Comparison of ENCODE assay signal across 21 cellular contexts in the genomic region with DNA sequence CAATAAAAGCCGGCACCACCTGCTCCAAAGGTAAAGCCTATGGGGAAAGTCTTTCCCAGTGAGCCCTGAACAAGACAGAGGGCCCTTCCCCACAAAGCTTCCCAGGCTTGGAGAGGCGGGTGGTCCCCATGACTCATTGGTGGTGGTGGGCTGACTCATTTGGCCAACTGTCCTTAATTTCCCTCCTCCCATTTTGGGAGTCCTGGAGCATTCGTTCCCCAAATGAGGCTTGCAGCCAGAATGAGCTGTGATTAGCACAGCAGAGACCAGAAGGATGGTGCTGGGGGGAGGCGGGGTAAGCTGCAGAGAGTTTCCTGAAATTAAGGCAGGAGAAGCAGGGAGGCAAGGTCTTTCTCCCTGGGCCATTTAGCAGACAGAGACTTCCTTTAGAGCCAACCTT.
DNase-seq lines count a peak whose midpoint lies in the region; ATAC-seq, FAIRE-seq and TF ChIP-seq lines count a peak whose summit lies in the region.
"Had no signal": no experiment of that assay in that cellular context is flagged by ENCODE, and none has a peak within 500 bp of the region (broad histone marks: within the 10 kb centered on the region; RNA-seq: fewer than 3 reads in every experiment).

No MANE protein-coding gene starts in this region.

- TF ChIP-seq RAD21 in IMR-90 (IDR thresholded peaks at IDR 0.05; ENCODE audit: low read length), result no peak

- intact Hi-C loops in IMR-90 (cut with micrococcal nuclease) (no loop called here), tibial artery (cut with DNase I; ENCODE audit: low total_unique reads) (no loop called here)

- H3K4me2 ChIP-seq in IMR-90 (ENCODE audit: low read depth, low read length) (no peak overlapping the region), astrocyte (ENCODE audit: low read length) (peak overlapping the region; percentile 55), mesenchymal stem cell (ENCODE audit: low read length, poor library complexity, severe bottlenecking) (no peak overlapping the region)
- H3K4me2 ChIP-seq: A549, BLaER1 had no signal

- peak overlapping the region; percentile 92 for H4K91ac ChIP-seq in IMR-90 (ENCODE audit: insufficient read depth, low read depth, low read length)
- H4K91ac ChIP-seq in mesenchymal stem cell (ENCODE audit: low read length), result no peak overlapping the region

- peak overlapping the region; percentile 84; the same call in 2 of the 3 replicates for H2BK15ac ChIP-seq in IMR-90 (ENCODE audit: low read depth, low read length)
- no peak overlapping the region for H2BK15ac ChIP-seq in mesenchymal stem cell (ENCODE audit: low read depth, poor library complexity, severe bottlenecking)

- H4K8ac ChIP-seq in IMR-90 (ENCODE audit: low read depth in 2 of 2, low read length in 2 of 2) (peak overlapping the region; percentile 87 to 91), mesenchymal stem cell (ENCODE audit: low read length) (peak overlapping the region; percentile 3)

- TF ChIP-seq CTCF in IMR-90 (conservative IDR thresholded peaks at IDR 0.05; ENCODE audit: low read depth, low read length) (no peak), astrocyte (IDR thresholded peaks at IDR 0.05; ENCODE audit: insufficient read depth, low read depth, low read length) (no peak), tibial artery (IDR thresholded peaks at IDR 0.05) (no peak)

- dilution Hi-C loops in IMR-90 (cut with HindIII; ENCODE audit: low sequenced_read_pairs, unreplicated experiment), result no loop called here

- H3K27ac ChIP-seq in IMR-90 (ENCODE audit: insufficient read depth, low read length) (no peak overlapping the region; the same call in 1 of the 2 replicates), astrocyte (ENCODE audit: low read depth, low read length) (peak overlapping the region; percentile 81), mesenchymal stem cell (ENCODE audit: low read length, poor library complexity, severe bottlenecking) (peak overlapping the region; percentile 60), tibial artery (no peak overlapping the region)
- H3K27ac ChIP-seq: A549, BLaER1 had no signal

- H3K79me1 ChIP-seq in IMR-90 (ENCODE audit: low read depth in 1 of 2, low read length in 2 of 2), result peaks cover 0 to 10% of the 10 kb centered on the region in 2 experiments; a peak in 2 of 4 replicates
- no peaks in the 10 kb centered on the region for H3K79me1 ChIP-seq in mesenchymal stem cell (replicated peaks; ENCODE audit: low read length, poor library complexity, severe bottlenecking)

- no peaks in the 10 kb centered on the region for H3K27me3 Mint-ChIP-seq in astrocyte (ENCODE audit: low read depth, unreplicated experiment)

- no peak for TF ChIP-seq POLR2A in IMR-90 (IDR thresholded peaks at IDR 0.05; ENCODE audit: low read depth, low read length)

- no peaks in the 10 kb centered on the region for H3K79me2 ChIP-seq in astrocyte (ENCODE audit: insufficient read depth, low read length)

- H2BK5ac ChIP-seq in IMR-90 (ENCODE audit: low read depth, low read length, poor library complexity, severe bottlenecking), result peak overlapping the region; percentile 44
- H2BK5ac ChIP-seq in mesenchymal stem cell (ENCODE audit: low read depth, low read length, poor library complexity, severe bottlenecking), result no peak overlapping the region

- in situ Hi-C loops in IMR-90 (cut with MboI; ENCODE audit: low sequenced_read_pairs), result no loop called here

- no TSS peak for BruUV-seq in IMR-90 (replicated peaks; lab: Mats Ljungman, UMichigan)

- no peaks in the 10 kb centered on the region for H3K36me3 Mint-ChIP-seq in astrocyte (ENCODE audit: low read depth, unreplicated experiment)
- H3K36me3 Mint-ChIP-seq: CD4-positive, alpha-beta memory T cell had no signal

- H3K18ac ChIP-seq in IMR-90 (ENCODE audit: low read depth, low read length) (peak overlapping the region; percentile 77; the same call in 1 of the 2 replicates), mesenchymal stem cell (ENCODE audit: low read depth in 1 of 2, low read length in 2 of 2) (no peak overlapping the region)

- H3K56ac ChIP-seq in IMR-90 (ENCODE audit: extremely low read depth, insufficient read depth, low read length), result no peak overlapping the region

- POLR2A ChIA-PET in IMR-90 (lab: Charles Lee; ENCODE audit: unreplicated experiment), result no interaction called here

- peak overlapping the region; percentile 75; the same call in 1 of the 2 replicates for H4K5ac ChIP-seq in IMR-90 (ENCODE audit: low read depth, low read length)

- no peaks in the 10 kb centered on the region for H3K9me3 Mint-ChIP-seq in astrocyte (ENCODE audit: unreplicated experiment)
- H3K9me3 Mint-ChIP-seq: CD4-positive, alpha-beta memory T cell; H9 had no signal

- peak overlapping the region; percentile 75 for H2AK9ac ChIP-seq in IMR-90 (replicated peaks; ENCODE audit: low read depth, low read length, poor library complexity)

- H3K14ac ChIP-seq in IMR-90 (replicated peaks; ENCODE audit: low read depth, low read length) (peak overlapping the region; percentile 95), mesenchymal stem cell (ENCODE audit: low read length in 2 of 2) (no peak overlapping the region)

- no peak overlapping the region for H3K4me3 Mint-ChIP-seq in astrocyte (ENCODE audit: unreplicated experiment)
- H3K4me3 Mint-ChIP-seq: CD4-positive, alpha-beta memory T cell; H9 had no signal

- H3K4me1 ChIP-seq in IMR-90 (ENCODE audit: control insufficient read depth, insufficient read depth, low read length) (peaks cover 27% of the 10 kb centered on the region), astrocyte (ENCODE audit: insufficient read depth, low read length) (peaks cover 41% of the 10 kb centered on the region), mesenchymal stem cell (ENCODE audit: control insufficient read depth, insufficient read depth, low read depth, low read length) (peaks cover 29% of the 10 kb centered on the region), tibial artery (peaks cover 0 to 13% (median 3%) of the 10 kb centered on the region in 4 donors)
- H3K4me1 ChIP-seq: A549, BLaER1 had no signal

- no peak overlapping the region for H2AFZ ChIP-seq in IMR-90 (replicated peaks; ENCODE audit: low read length, poor library complexity)
- peak overlapping the region; percentile 20 for H2AFZ ChIP-seq in astrocyte (ENCODE audit: low read depth, low read length)
- H2AFZ ChIP-seq in mesenchymal stem cell (ENCODE audit: low read depth, low read length), result no peak overlapping the region

- no peaks in the 10 kb centered on the region for H4K20me1 ChIP-seq in IMR-90 (ENCODE audit: insufficient read depth, low read length)
- H4K20me1 ChIP-seq in astrocyte (ENCODE audit: insufficient read depth, low read length), result no peaks in the 10 kb centered on the region
- H4K20me1 ChIP-seq: BLaER1 had no signal

- CTCF ChIA-PET in IMR-90 (lab: Yijun Ruan, JAX), result no interaction called here

- peaks cover 38% of the 10 kb centered on the region for H3K9me1 ChIP-seq in IMR-90 (ENCODE audit: insufficient read depth, low read length)

- H3K9ac ChIP-seq in IMR-90 (ENCODE audit: low read depth, low read length) (no peak overlapping the region), astrocyte (ENCODE audit: low read length) (peak overlapping the region; percentile 65), mesenchymal stem cell (ENCODE audit: low read length) (no peak overlapping the region)
- H3K9ac ChIP-seq: BLaER1 had no signal

- peak overlapping the region; percentile 83 for H2AK5ac ChIP-seq in IMR-90 (ENCODE audit: low read depth, low read length)
- H2AK5ac ChIP-seq in mesenchymal stem cell (ENCODE audit: low read length, severe bottlenecking), result peak overlapping the region; percentile 77

- H3K9me3 ChIP-seq in IMR-90 (ENCODE audit: control insufficient read depth, insufficient read depth, low read length), result no peaks in the 10 kb centered on the region
- H3K9me3 ChIP-seq in astrocyte (ENCODE audit: insufficient read depth, low read depth, low read length), result no peaks in the 10 kb centered on the region
- H3K9me3 ChIP-seq in mesenchymal stem cell (ENCODE audit: control insufficient read depth, low read length), result no peaks in the 10 kb centered on the region
- no peaks in the 10 kb centered on the region for H3K9me3 ChIP-seq in tibial artery
- H3K9me3 ChIP-seq: A549, BLaER1 had no signal

- H3K4ac ChIP-seq in IMR-90 (ENCODE audit: low read depth, low read length), result peak overlapping the region; percentile 97
- no peak overlapping the region for H3K4ac ChIP-seq in mesenchymal stem cell (ENCODE audit: low read depth in 1 of 2, low read length in 2 of 2)

- H2BK20ac ChIP-seq in IMR-90 (ENCODE audit: low read depth, low read length), result peak overlapping the region; percentile 97

- DNase-seq in EL (peak; percentile 37), IMR-90 (peak; percentile 67), astrocyte (ENCODE audit: low read depth) (peak; percentile 68), mesenchymal stem cell (no peak), NCI-H446 (lab: John Stamatoyannopoulos, UW) (no peak), tibial artery (no peak)
- DNase-seq: CD4-positive, alpha-beta memory T cell; DMS53; H9; KG1; NCI-H1436; NCI-H2029 treated with DMSO at 0.1 percent for 48 hours; NCI-H2171 treated with DMSO at 0.1 percent for 48 hours; NCI-H510A; NCI-H748 treated with DMSO at 0.1 percent for 48 hours; SHP77; T-helper 1 cell had no signal

- H3K23ac ChIP-seq in IMR-90 (ENCODE audit: low read depth, low read length) (peak overlapping the region; percentile 39; the same call in 1 of the 2 replicates), mesenchymal stem cell (ENCODE audit: low read length in 2 of 2) (no peak overlapping the region)

- peaks cover 9% of the 10 kb centered on the region for H3K4me1 Mint-ChIP-seq in astrocyte (ENCODE audit: low read depth, unreplicated experiment)
- H3K4me1 Mint-ChIP-seq: CD4-positive, alpha-beta memory T cell; H9 had no signal

- H3K36me3 ChIP-seq in IMR-90 (ENCODE audit: control insufficient read depth, insufficient read depth, low read length), result no peaks in the 10 kb centered on the region
- H3K36me3 ChIP-seq in astrocyte (ENCODE audit: insufficient read depth, low read length), result no peaks in the 10 kb centered on the region
- no peaks in the 10 kb centered on the region for H3K36me3 ChIP-seq in mesenchymal stem cell (ENCODE audit: control insufficient read depth in 1 of 2, insufficient read depth in 2 of 2, low read depth in 1 of 2, low read length in 2 of 2)
- H3K36me3 ChIP-seq in tibial artery, result no peaks in the 10 kb centered on the region
- H3K36me3 ChIP-seq: BLaER1 had no signal

- H3K4me3 ChIP-seq in IMR-90 (ENCODE audit: insufficient read depth, low read depth, low read length) (no peak overlapping the region), astrocyte (ENCODE audit: insufficient read depth, low read depth, low read length) (no peak overlapping the region), mesenchymal stem cell (ENCODE audit: insufficient read depth in 1 of 2, low read depth in 1 of 2, low read length in 2 of 2) (no peak overlapping the region), tibial artery (no peak overlapping the region)
- H3K4me3 ChIP-seq: A549, BLaER1 had no signal

- peak overlapping the region in 1 of 2 experiments; percentile 1 for H2BK12ac ChIP-seq in mesenchymal stem cell (ENCODE audit: low read length in 2 of 2)

- H3K27ac Mint-ChIP-seq in astrocyte (ENCODE audit: unreplicated experiment), result no peak overlapping the region
- H3K27ac Mint-ChIP-seq: CD4-positive, alpha-beta memory T cell had no signal

- no peaks in the 10 kb centered on the region for H3K27me3 ChIP-seq in IMR-90 (ENCODE audit: control insufficient read depth, insufficient read depth, low read length)
- no peaks in the 10 kb centered on the region for H3K27me3 ChIP-seq in astrocyte (ENCODE audit: insufficient read depth, low read length)
- no peaks in the 10 kb centered on the region for H3K27me3 ChIP-seq in mesenchymal stem cell (ENCODE audit: control insufficient read depth in 1 of 2, insufficient read depth in 1 of 2, low read length in 2 of 2)
- no peaks in the 10 kb centered on the region for H3K27me3 ChIP-seq in tibial artery
- H3K27me3 ChIP-seq: BLaER1 had no signal

- H2BK120ac ChIP-seq in IMR-90 (ENCODE audit: low read depth, low read length) (peak overlapping the region; percentile 84), mesenchymal stem cell (ENCODE audit: low read depth, low read length) (no peak overlapping the region)

- 0 out of 2 replicates have a peak, but pooled peaks have one; percentile 8 for ATAC-seq in IMR-90 (ENCODE audit: low read depth)
- no peak for ATAC-seq in HG03175 (IDR thresholded peaks at IDR 0.05; ENCODE audit: unreplicated experiment)
- ATAC-seq: A549, HepG2 had no signal

- no CpG with 5 or more reads among the region's 4 CpGs for WGBS in IMR-90 (ENCODE audit: extremely low coverage in 2 of 2, insufficient read length in 1 of 2), 2 experiments
- WGBS in mesenchymal stem cell, result 58% methylated on average over 4 of the region's 4 CpGs

- no peak for FAIRE-seq in astrocyte (lab: Jason Lieb, UNC)
- FAIRE-seq: A549, HepG2 had no signal

Comparison
In these comparisons a context has a peak if more than half of its experiments do, and no peak if none do; other contexts are left out.
1. DNase-seq: peak in EL (single experiment), IMR-90 (single experiment) and astrocyte (single experiment); none in mesenchymal stem cell (single experiment), NCI-H446 (0 of 2) and tibial artery (0 of 2).
2. H3K27ac ChIP-seq: peak in astrocyte (single experiment) and mesenchymal stem cell (single experiment); none in IMR-90 (single experiment) and tibial artery (0 of 2).